In the genomic region with DNA sequence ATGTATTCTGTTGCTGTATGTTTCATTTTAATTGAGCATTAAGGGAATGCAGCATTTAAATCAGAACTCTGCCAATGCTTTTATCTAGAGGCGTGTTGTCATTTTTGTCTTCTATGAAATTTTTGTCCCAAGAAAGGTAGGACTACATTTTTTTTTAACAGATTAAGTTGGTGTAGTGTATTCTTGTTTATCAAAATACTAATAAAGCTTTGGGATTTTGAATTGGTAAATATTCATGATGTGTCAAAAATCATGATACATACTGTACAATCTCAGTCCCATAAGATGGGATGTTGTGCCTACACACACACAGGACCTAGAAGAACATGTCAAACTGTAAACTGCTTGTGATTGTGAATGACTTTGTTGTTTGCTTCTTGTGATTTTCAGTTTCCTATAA, we compare ENCODE assay signal across 30 cellular contexts. TPM values are rescaled to one million over a fixed set of nuclear protein-coding genes. Genes with fewer than 3 reads are reported as not detected.
"Had no signal": no experiment of that assay in that cellular context is flagged by ENCODE, and none has a peak within 500 bp of the region (broad histone marks: within the 10 kb centered on the region; RNA-seq: fewer than 3 reads in every experiment).

No MANE protein-coding gene starts in this region.

- DNase-seq: stimulated activated CD4-positive, alpha-beta T cell treated with anti-CD3 and anti-CD28 coated beads, Interleukin-2, amount 100 ng/mL, for 48 hours; stimulated activated CD4-positive, alpha-beta T cell treated with anti-CD3 and anti-CD28 coated beads, Interleukin-4, amount 100 ng/mL, for 1 hour; stimulated activated CD4-positive, alpha-beta T cell treated with anti-CD3 and anti-CD28 coated beads, Interleukin-4, amount 100 ng/mL, for 24 hours; stimulated activated CD4-positive, alpha-beta T cell treated with anti-CD3 and anti-CD28 coated beads, Interleukin-4, amount 100 ng/mL, for 4 hours; stimulated activated CD8-positive, alpha-beta memory T cell treated with anti-CD3 and anti-CD28 coated beads, Interleukin-4, amount 100 ng/mL, for 48 hours; stimulated activated naive B cell treated with anti-CD40 and anti-IgM and Interleukin-4, amounts not matched to agents 10 μg/mL and 1 μg/mL and 100 μg/mL, for 72 hours; stimulated activated naive CD4-positive, alpha-beta T cell; stimulated activated naive CD4-positive, alpha-beta T cell treated with Interleukin-2 at 50 U/mL for 16 hours; stimulated activated naive CD8-positive, alpha-beta T cell treated with anti-CD3 and anti-CD28 coated beads, Interleukin-15, amount 100 ng/mL, for 72 hours; stimulated activated naive CD8-positive, alpha-beta T cell treated with anti-CD3 and anti-CD28 coated beads, Interleukin-15, Interleukin-2, amounts not matched to agents 100 U/mL and 50 U/mL, for 24 hours; stomach; testis; thyroid gland; tibial artery; transverse colon; trophoblast cell; upper lobe of left lung; upper lobe of right lung; uterus had no signal

- FAIRE-seq: urothelium cell line had no signal

- H3K4me1 ChIP-seq: thyroid gland, uterus had no signal

- H3K36me3 ChIP-seq: stomach, suprapubic skin, thoracic aorta, thyroid gland, tibial artery, tibial nerve, transverse colon, upper lobe of left lung, upper lobe of right lung, uterus, vagina had no signal

- H3K4me3 ChIP-seq: stomach, suprapubic skin, testis, thoracic aorta, thyroid gland, tibial artery, tibial nerve, transverse colon, upper lobe of left lung, upper lobe of right lung, uterus, vagina had no signal

- H3K27me3 ChIP-seq: stomach, suprapubic skin, testis, thyroid gland, tibial artery, tibial nerve, transverse colon, upper lobe of left lung, upper lobe of right lung, uterus, vagina had no signal

- H3K9me3 ChIP-seq: stomach, suprapubic skin, testis, thoracic aorta, thyroid gland, tibial artery, tibial nerve, transverse colon, upper lobe of left lung, upper lobe of right lung, uterus, vagina had no signal

- ATAC-seq: stimulated activated effector memory CD8-positive, alpha-beta T cell treated with anti-CD3 and anti-CD28 coated beads, Interleukin-12 subunit alpha, Interleukin-12 subunit beta, amount 100 ng/mL, for 72 hours; stimulated activated memory B cell treated with anti-CD40 and anti-IgM and Interleukin-4, amounts not matched to agents 10 μg/mL and 1 μg/mL and 100 μg/mL, for 72 hours; stimulated activated naive B cell treated with anti-CD40 and anti-IgM and Interleukin-4, amounts not matched to agents 10 μg/mL and 1 μg/mL and 100 μg/mL, for 72 hours; stimulated activated naive CD8-positive, alpha-beta T cell treated with anti-CD3 and anti-CD28 coated beads, Interleukin-15, amount 100 ng/mL, for 72 hours; stimulated activated naive CD8-positive, alpha-beta T cell treated with anti-CD3 and anti-CD28 coated beads, Interleukin-15, Interleukin-2, amounts not matched to agents 100 U/mL and 50 U/mL, for 24 hours; upper lobe of right lung had no signal

- H3K27ac ChIP-seq: stomach, suprapubic skin, testis, thoracic aorta, thyroid gland, tibial artery, tibial nerve, transverse colon, upper lobe of left lung, upper lobe of right lung, uterus, vagina had no signal

RNA-seq across cellular contexts. Expression of gene BTN1A1, which starts 26.8 kb away (rescaled TPM):
- total RNA-seq: stomach, subcutaneous adipose tissue, suprapubic skin, temporal lobe, thoracic aorta, thyroid gland, tibial nerve, upper lobe of left lung, upper lobe of right lung, ureter, vagina had no signal
- polyA plus RNA-seq: stomach, urinary bladder had no signal
